Comparison of ENCODE assay signal across 16 cellular contexts in genomic region chr10:120788756-120789155, GRCh38.
"Had no signal": no experiment of that assay in that cellular context is flagged by ENCODE, and none has a peak within 500 bp of the region (broad histone marks: within the 10 kb centered on the region; RNA-seq: fewer than 3 reads in every experiment).

No MANE protein-coding gene starts in this region.

- H3K9me3 Mint-ChIP-seq: central memory CD8-positive, alpha-beta T cell; immature natural killer cell had no signal

- H3K27ac Mint-ChIP-seq: immature natural killer cell; naive thymus-derived CD4-positive, alpha-beta T cell had no signal

- H3K36me3 Mint-ChIP-seq: immature natural killer cell; naive thymus-derived CD4-positive, alpha-beta T cell had no signal

- DNase-seq: cortex of kidney; effector memory CD4-positive, alpha-beta T cell; immature natural killer cell; mammary epithelial cell; naive thymus-derived CD4-positive, alpha-beta T cell; ovary; right lobe of liver; spleen; stimulated activated CD4-positive, alpha-beta T cell treated with anti-CD3 and anti-CD28 coated beads, Interleukin-15, amount 100 ng/mL, for 24 hours; stimulated activated CD4-positive, alpha-beta T cell treated with anti-CD3 and anti-CD28 coated beads, Interleukin-1b, Interleukin-23, amount 100 ng/mL, for 48 hours; stimulated activated naive CD4-positive, alpha-beta T cell; stomach; substantia nigra; transverse colon had no signal

- H3K27ac ChIP-seq: ovary, right lobe of liver, spleen, stomach, thoracic aorta, transverse colon had no signal

- H3K9me3 ChIP-seq: ovary, right lobe of liver, spleen, stomach, thoracic aorta, transverse colon had no signal

- H3K4me3 ChIP-seq: ovary, right lobe of liver, spleen, stomach, thoracic aorta, transverse colon had no signal

- H3K4me1 Mint-ChIP-seq: central memory CD8-positive, alpha-beta T cell; immature natural killer cell had no signal

- H3K36me3 ChIP-seq: ovary, right lobe of liver, spleen, stomach, thoracic aorta, transverse colon had no signal

- H3K4me1 ChIP-seq: right lobe of liver, transverse colon had no signal

- H3K4me3 Mint-ChIP-seq: central memory CD8-positive, alpha-beta T cell; immature natural killer cell; naive thymus-derived CD4-positive, alpha-beta T cell had no signal

- H3K27me3 ChIP-seq: ovary, right lobe of liver, spleen, stomach, transverse colon had no signal
